12 cellular contexts compared by ENCODE assay signal in genomic region chr17:77845541-77846225, GRCh38.
"Had no signal": no experiment of that assay in that cellular context is flagged by ENCODE, and none has a peak within 500 bp of the region (broad histone marks: within the 10 kb centered on the region; RNA-seq: fewer than 3 reads in every experiment).

No MANE protein-coding gene starts in this region.

- H3K4me3 ChIP-seq: adrenal gland, mucosa of descending colon had no signal

- H3K4me2 ChIP-seq: SK-N-SH had no signal

- H3K27me3 ChIP-seq: adrenal gland had no signal

- ATAC-seq: natural killer cell had no signal

- H3K27ac Mint-ChIP-seq: activated T-helper 1 cell treated with anti-CD3 and anti-CD28 coated beads, Interleukin-12 subunit alpha, Interleukin-12 subunit beta, Interleukin-2, Interleukin-4 antibody, amounts not matched to agents 30 ng/mL and 10 ng/mL and 1 ng/mL, durations not matched to agents 14 hours and 24 hours and 36 hours; dendritic cell treated with granulocyte-macrophage colony-stimulating factor and Interleukin-4, amounts not matched to agents 40 ng/mL and 50 ng/mL, for 4 days; stimulated activated naive CD8-positive, alpha-beta T cell treated with anti-CD3 and anti-CD28 coated beads, Interleukin-15, Interleukin-2, amounts not matched to agents 100 ng/mL and 50 ng/mL, for 24 hours had no signal

- H3K9me3 ChIP-seq: adrenal gland, mucosa of descending colon, SK-N-SH had no signal

- H3K36me3 ChIP-seq: adrenal gland had no signal

- H3K4me1 ChIP-seq: adrenal gland had no signal

- H3K36me3 Mint-ChIP-seq: natural killer cell had no signal

- H3K9ac ChIP-seq: SK-N-SH had no signal

- H3K4me3 Mint-ChIP-seq: activated T-helper 1 cell treated with anti-CD3 and anti-CD28 coated beads, Interleukin-12 subunit alpha, Interleukin-12 subunit beta, Interleukin-2, Interleukin-4 antibody, amounts not matched to agents 30 ng/mL and 10 ng/mL and 1 ng/mL, durations not matched to agents 14 hours and 24 hours and 36 hours; dendritic cell treated with granulocyte-macrophage colony-stimulating factor and Interleukin-4, amounts not matched to agents 40 ng/mL and 50 ng/mL, for 4 days; natural killer cell; stimulated activated naive CD8-positive, alpha-beta T cell treated with anti-CD3 and anti-CD28 coated beads, Interleukin-15, Interleukin-2, amounts not matched to agents 100 ng/mL and 50 ng/mL, for 24 hours; T-helper 1 cell treated with Interleukin-12 subunit alpha and Interleukin-12 subunit beta and Interleukin-4 antibody, amounts not matched to agents 30 μg/mL and 1 μg/mL, for 36 hours had no signal

- DNase-seq: activated CD8-positive, alpha-beta memory T cell treated with anti-CD3 and anti-CD28 coated beads, Interleukin-2, amount 50 U/mL, for 48 hours; adrenal gland; hypothalamus; natural killer cell; SK-N-SH; stimulated activated CD4-positive, alpha-beta T cell treated with anti-CD3 and anti-CD28 coated beads, Interleukin-4, amount 100 ng/mL, for 1 hour; stimulated activated CD8-positive, alpha-beta memory T cell treated with anti-CD3 and anti-CD28 coated beads, Interleukin-4, amount 100 ng/mL, for 48 hours had no signal

- H3K27me3 Mint-ChIP-seq: stimulated activated naive CD8-positive, alpha-beta T cell treated with anti-CD3 and anti-CD28 coated beads, Interleukin-15, Interleukin-2, amounts not matched to agents 100 ng/mL and 50 ng/mL, for 24 hours had no signal

- H3K9me3 Mint-ChIP-seq: activated T-helper 1 cell treated with anti-CD3 and anti-CD28 coated beads, Interleukin-12 subunit alpha, Interleukin-12 subunit beta, Interleukin-2, Interleukin-4 antibody, amounts not matched to agents 30 ng/mL and 10 ng/mL and 1 ng/mL, durations not matched to agents 14 hours and 24 hours and 36 hours; dendritic cell treated with granulocyte-macrophage colony-stimulating factor and Interleukin-4, amounts not matched to agents 40 ng/mL and 50 ng/mL, for 4 days; natural killer cell; stimulated activated naive CD8-positive, alpha-beta T cell treated with anti-CD3 and anti-CD28 coated beads, Interleukin-15, Interleukin-2, amounts not matched to agents 100 ng/mL and 50 ng/mL, for 24 hours; T-helper 1 cell treated with Interleukin-12 subunit alpha and Interleukin-12 subunit beta and Interleukin-4 antibody, amounts not matched to agents 30 μg/mL and 1 μg/mL, for 36 hours had no signal

- H3K27ac ChIP-seq: adrenal gland had no signal
